In genomic region chr4:82430193-82431025, GRCh38 we compare ENCODE assay signal across 1 cellular context.
A peak's percentile ranks its signal among the peaks of the same experiment; 100 is the strongest.
TF ChIP-seq lines count a peak whose summit lies in the region.

Gene ENOPH1 (plus strand): TSS chr4:82430590. CDS start chr4:82430830, 240 bp downstream.
Gene HNRNPDL (minus strand): TSS chr4:82430462. CDS start chr4:82429690, 772 bp downstream.

TF ChIP-seq in HEK293, 187 proteins besides CTCF, POLR2A, EP300 and RAD21 (continued from another document and continues in another):
- TF ChIP-seq, protein P1, sequence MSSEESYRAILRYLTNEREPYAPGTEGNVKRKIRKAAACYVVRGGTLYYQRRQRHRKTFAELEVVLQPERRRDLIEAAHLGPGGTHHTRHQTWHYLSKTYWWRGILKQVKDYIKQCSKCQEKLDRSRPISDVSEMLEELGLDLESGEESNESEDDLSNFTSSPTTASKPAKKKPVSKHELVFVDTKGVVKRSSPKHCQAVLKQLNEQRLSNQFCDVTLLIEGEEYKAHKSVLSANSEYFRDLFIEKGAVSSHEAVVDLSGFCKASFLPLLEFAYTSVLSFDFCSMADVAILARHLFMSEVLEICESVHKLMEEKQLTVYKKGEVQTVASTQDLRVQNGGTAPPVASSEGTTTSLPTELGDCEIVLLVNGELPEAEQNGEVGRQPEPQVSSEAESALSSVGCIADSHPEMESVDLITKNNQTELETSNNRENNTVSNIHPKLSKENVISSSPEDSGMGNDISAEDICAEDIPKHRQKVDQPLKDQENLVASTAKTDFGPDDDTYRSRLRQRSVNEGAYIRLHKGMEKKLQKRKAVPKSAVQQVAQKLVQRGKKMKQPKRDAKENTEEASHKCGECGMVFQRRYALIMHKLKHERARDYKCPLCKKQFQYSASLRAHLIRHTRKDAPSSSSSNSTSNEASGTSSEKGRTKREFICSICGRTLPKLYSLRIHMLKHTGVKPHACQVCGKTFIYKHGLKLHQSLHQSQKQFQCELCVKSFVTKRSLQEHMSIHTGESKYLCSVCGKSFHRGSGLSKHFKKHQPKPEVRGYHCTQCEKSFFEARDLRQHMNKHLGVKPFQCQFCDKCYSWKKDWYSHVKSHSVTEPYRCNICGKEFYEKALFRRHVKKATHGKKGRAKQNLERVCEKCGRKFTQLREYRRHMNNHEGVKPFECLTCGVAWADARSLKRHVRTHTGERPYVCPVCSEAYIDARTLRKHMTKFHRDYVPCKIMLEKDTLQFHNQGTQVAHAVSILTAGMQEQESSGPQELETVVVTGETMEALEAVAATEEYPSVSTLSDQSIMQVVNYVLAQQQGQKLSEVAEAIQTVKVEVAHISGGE (tag by site-specific recombination; conservative IDR thresholded peaks at IDR 0.05; ENCODE audit: low read depth): no peak
- TF ChIP-seq ZBTB6 (tag by site-specific recombination; IDR thresholded peaks at IDR 0.05) (no peak), ZNF398 (tag by site-specific recombination; IDR thresholded peaks at IDR 0.05) (no peak), ZNF518A (tag by site-specific recombination; conservative IDR thresholded peaks at IDR 0.05; ENCODE audit: low read depth) (no peak), ZNF785 (tag by site-specific recombination; IDR thresholded peaks at IDR 0.05) (no peak), YY2 (tag by site-specific recombination; IDR thresholded peaks at IDR 0.05) (no peak), ZNF707 (tag by site-specific recombination; IDR thresholded peaks at IDR 0.05) (no peak), ZSCAN5A (tag by site-specific recombination; IDR thresholded peaks at IDR 0.05) (no peak), PRDM10 (tag by site-specific recombination; IDR thresholded peaks at IDR 0.05) (no peak), TSHZ1 (tag by site-specific recombination; IDR thresholded peaks at IDR 0.05; ENCODE audit: borderline replicate concordance) (no peak), ZNF223 (tag by site-specific recombination; IDR thresholded peaks at IDR 0.05) (no peak), ZFP41 (tag by site-specific recombination; IDR thresholded peaks at IDR 0.05; ENCODE audit: borderline replicate concordance) (no peak), WT1 (tag by site-specific recombination; IDR thresholded peaks at IDR 0.05) (peak; percentile 31; the same call in 1 of the 2 replicates), ZNF37A (tag by site-specific recombination; IDR thresholded peaks at IDR 0.05) (no peak), REPIN1 (tag by site-specific recombination; IDR thresholded peaks at IDR 0.05; ENCODE audit: low read depth) (0 out of 2 replicates have a peak, but pooled peaks have one; percentile 28), ZNF791 (tag by site-specific recombination; IDR thresholded peaks at IDR 0.05) (no peak), ZNF292 (tag by site-specific recombination; IDR thresholded peaks at IDR 0.05; ENCODE audit: borderline replicate concordance, low read depth) (no peak), ZNF654 (tag by site-specific recombination; IDR thresholded peaks at IDR 0.05; ENCODE audit: low read depth) (no peak), GLIS2 (tag by site-specific recombination; IDR thresholded peaks at IDR 0.05) (peak; percentile 3; the same call in 1 of the 2 replicates), ZNF48 (tag by site-specific recombination; IDR thresholded peaks at IDR 0.05) (no peak), ZNF843 (tag by site-specific recombination; IDR thresholded peaks at IDR 0.05) (0 out of 2 replicates have a peak, but pooled peaks have one; percentile 18), TRIM28 (IDR thresholded peaks at IDR 0.05; ENCODE audit: borderline replicate concordance, low read length) (no peak), ZNF580 (tag by site-specific recombination; IDR thresholded peaks at IDR 0.05) (no peak), ZNF514 (tag by site-specific recombination; IDR thresholded peaks at IDR 0.05) (no peak), ZNF19 (tag by site-specific recombination; IDR thresholded peaks at IDR 0.05; ENCODE audit: low read depth) (no peak), ZNF239 (tag by site-specific recombination; IDR thresholded peaks at IDR 0.05) (no peak), GLI2 (tag by site-specific recombination; IDR thresholded peaks at IDR 0.05; ENCODE audit: borderline replicate concordance, low read depth) (no peak), SP7 (tag by site-specific recombination; IDR thresholded peaks at IDR 0.05) (peak; percentile 52; the same call in 1 of the 2 replicates), ZNF138 (tag by site-specific recombination; IDR thresholded peaks at IDR 0.05; ENCODE audit: borderline replicate concordance) (no peak), IKZF3 (tag by site-specific recombination; IDR thresholded peaks at IDR 0.05) (no peak), ZNF513 (tag by site-specific recombination; IDR thresholded peaks at IDR 0.05) (no peak), MYNN (tag by site-specific recombination; IDR thresholded peaks at IDR 0.05; ENCODE audit: borderline replicate concordance) (no peak)
